ENCODE assay signal across 1 cellular context in genomic region chr16:84647830-84648594, GRCh38.
TF ChIP-seq lines count a peak whose summit lies in the region.

Gene KLHL36, plus strand, starts transcription at chr16:84648511. Its CDS starts 2,357 bp downstream, at chr16:84650868.

TF ChIP-seq in HepG2, 621 proteins besides CTCF, POLR2A, EP300 and RAD21 (continued from another document):
- TF ChIP-seq, protein P1, sequence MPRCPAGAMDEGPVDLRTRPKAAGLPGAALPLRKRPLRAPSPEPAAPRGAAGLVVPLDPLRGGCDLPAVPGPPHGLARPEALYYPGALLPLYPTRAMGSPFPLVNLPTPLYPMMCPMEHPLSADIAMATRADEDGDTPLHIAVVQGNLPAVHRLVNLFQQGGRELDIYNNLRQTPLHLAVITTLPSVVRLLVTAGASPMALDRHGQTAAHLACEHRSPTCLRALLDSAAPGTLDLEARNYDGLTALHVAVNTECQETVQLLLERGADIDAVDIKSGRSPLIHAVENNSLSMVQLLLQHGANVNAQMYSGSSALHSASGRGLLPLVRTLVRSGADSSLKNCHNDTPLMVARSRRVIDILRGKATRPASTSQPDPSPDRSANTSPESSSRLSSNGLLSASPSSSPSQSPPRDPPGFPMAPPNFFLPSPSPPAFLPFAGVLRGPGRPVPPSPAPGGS (CRISPR knock-in tag; IDR thresholded peaks at IDR 0.05), result peak; percentile 55; the same call in 1 of the 2 replicates
- TF ChIP-seq SMAD9 (CRISPR knock-in tag; IDR thresholded peaks at IDR 0.05) (no peak), HNRNPK (IDR thresholded peaks at IDR 0.05; ENCODE audit: low read depth, low read length, poor library complexity, severe bottlenecking) (no peak), ZNF143 (CRISPR knock-in tag; IDR thresholded peaks at IDR 0.05) (0 out of 2 replicates have a peak, but pooled peaks have one; percentile 29), DMTF1 (CRISPR knock-in tag; IDR thresholded peaks at IDR 0.05) (0 out of 2 replicates have a peak, but pooled peaks have one; percentile 84), NFE2 (CRISPR knock-in tag; IDR thresholded peaks at IDR 0.05) (no peak), JUNB (CRISPR knock-in tag; IDR thresholded peaks at IDR 0.05; ENCODE audit: borderline replicate concordance) (peak; percentile 54), ZNF331 (CRISPR knock-in tag; IDR thresholded peaks at IDR 0.05) (peak; percentile 60), MLLT10 (CRISPR knock-in tag; IDR thresholded peaks at IDR 0.05) (no peak), ZNF564 (CRISPR knock-in tag; IDR thresholded peaks at IDR 0.05) (0 out of 2 replicates have a peak, but pooled peaks have one; percentile 60), KAT8 (CRISPR knock-in tag; IDR thresholded peaks at IDR 0.05) (peak; percentile 50), MTA1 (CRISPR knock-in tag; IDR thresholded peaks at IDR 0.05; ENCODE audit: borderline replicate concordance) (peak; percentile 94; the same call in 1 of the 2 replicates), KLF6 (CRISPR knock-in tag; IDR thresholded peaks at IDR 0.05) (no peak), PAX8 (CRISPR knock-in tag; IDR thresholded peaks at IDR 0.05; ENCODE audit: borderline replicate concordance) (peak; percentile 57; the same call in 1 of the 2 replicates), ZC3H4 (CRISPR knock-in tag; IDR thresholded peaks at IDR 0.05; ENCODE audit: borderline replicate concordance) (no peak), WIZ (CRISPR knock-in tag; IDR thresholded peaks at IDR 0.05) (peak; percentile 58; the same call in 1 of the 2 replicates)
- TF ChIP-seq, protein P2, sequence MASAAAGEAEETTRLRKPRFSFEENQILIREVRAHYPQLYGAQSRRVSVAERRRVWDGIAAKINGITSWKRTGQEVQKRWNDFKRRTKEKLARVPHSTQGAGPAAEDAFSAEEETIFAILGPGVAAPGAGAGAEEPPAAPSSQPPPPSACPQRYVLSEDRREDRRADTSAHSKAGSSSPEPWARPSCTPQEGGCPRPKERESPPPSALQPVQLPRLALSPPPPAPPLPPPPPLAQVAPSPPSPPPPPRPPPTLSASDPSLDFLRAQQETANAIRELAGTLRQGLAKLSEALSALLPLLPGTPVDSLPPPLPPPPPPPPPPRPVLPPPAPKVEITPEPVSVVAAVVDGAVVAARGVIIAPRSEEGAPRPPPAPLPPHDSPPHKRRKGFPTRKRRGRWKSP (CRISPR knock-in tag; IDR thresholded peaks at IDR 0.05), result peak; percentile 41; the same call in 1 of the 2 replicates
- TF ChIP-seq, protein P3, sequence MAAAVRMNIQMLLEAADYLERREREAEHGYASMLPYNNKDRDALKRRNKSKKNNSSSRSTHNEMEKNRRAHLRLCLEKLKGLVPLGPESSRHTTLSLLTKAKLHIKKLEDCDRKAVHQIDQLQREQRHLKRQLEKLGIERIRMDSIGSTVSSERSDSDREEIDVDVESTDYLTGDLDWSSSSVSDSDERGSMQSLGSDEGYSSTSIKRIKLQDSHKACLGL (CRISPR knock-in tag; IDR thresholded peaks at IDR 0.05), result peak; percentile 77
- TF ChIP-seq, protein P4, sequence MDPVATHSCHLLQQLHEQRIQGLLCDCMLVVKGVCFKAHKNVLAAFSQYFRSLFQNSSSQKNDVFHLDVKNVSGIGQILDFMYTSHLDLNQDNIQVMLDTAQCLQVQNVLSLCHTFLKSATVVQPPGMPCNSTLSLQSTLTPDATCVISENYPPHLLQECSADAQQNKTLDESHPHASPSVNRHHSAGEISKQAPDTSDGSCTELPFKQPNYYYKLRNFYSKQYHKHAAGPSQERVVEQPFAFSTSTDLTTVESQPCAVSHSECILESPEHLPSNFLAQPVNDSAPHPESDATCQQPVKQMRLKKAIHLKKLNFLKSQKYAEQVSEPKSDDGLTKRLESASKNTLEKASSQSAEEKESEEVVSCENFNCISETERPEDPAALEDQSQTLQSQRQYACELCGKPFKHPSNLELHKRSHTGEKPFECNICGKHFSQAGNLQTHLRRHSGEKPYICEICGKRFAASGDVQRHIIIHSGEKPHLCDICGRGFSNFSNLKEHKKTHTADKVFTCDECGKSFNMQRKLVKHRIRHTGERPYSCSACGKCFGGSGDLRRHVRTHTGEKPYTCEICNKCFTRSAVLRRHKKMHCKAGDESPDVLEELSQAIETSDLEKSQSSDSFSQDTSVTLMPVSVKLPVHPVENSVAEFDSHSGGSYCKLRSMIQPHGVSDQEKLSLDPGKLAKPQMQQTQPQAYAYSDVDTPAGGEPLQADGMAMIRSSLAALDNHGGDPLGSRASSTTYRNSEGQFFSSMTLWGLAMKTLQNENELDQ (CRISPR knock-in tag; IDR thresholded peaks at IDR 0.05; ENCODE audit: borderline replicate concordance), result peak; percentile 77; the same call in 1 of the 2 replicates
TF ChIP-seq in HepG2: peak in this region for 257.
